Comparison of ENCODE assay signal across 8 cellular contexts in the genomic region with DNA sequence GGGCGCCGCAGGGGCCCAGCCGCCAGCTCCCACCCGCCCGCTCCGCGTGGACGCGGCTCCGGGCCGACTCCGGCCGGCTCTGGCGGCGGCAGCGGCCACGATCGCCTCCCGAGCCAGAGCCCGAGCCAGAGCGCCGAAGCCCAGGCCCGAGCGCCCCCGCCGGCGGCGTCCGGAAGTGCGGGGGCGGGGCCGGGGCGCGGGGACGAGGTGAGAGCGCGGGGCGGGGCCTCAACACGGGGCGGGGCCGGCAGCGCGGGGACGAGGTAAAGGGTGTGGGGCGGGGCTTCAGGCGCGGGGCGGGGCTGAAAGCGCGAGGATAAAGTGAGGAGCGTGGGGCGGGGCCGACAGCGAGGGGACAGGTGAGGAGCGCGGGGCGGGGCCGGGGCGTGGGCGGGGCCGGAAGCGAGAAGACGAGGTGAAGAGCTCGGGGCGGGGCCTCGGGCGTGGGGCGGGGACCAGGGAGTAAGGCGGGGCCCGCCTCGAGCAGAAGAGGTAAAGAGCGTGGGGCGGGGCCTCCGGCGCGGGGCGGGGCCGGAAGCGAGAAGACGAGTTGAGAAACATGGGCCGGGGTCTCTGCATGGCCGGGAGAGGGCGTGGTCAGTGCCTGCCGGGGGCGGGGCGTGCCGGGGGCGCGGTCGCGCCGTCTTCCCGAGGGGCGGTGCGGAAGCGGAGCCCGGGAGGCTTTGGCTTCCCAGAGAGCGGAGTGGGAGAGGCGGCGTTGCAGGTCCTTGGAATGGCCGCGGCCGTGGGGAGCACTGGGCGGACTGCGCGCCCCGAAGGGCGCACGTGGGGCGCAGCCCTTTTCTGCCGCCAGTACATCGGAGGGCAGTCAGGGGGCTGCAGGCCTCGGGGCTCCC. TPM values are rescaled to one million over a fixed set of nuclear protein-coding genes. Genes with fewer than 3 reads are reported as not detected.
A peak's percentile ranks its signal among the peaks of the same experiment; 100 is the strongest.
DNase-seq lines count a peak whose midpoint lies in the region; ATAC-seq and TF ChIP-seq lines count a peak whose summit lies in the region.

A gene with protein sequence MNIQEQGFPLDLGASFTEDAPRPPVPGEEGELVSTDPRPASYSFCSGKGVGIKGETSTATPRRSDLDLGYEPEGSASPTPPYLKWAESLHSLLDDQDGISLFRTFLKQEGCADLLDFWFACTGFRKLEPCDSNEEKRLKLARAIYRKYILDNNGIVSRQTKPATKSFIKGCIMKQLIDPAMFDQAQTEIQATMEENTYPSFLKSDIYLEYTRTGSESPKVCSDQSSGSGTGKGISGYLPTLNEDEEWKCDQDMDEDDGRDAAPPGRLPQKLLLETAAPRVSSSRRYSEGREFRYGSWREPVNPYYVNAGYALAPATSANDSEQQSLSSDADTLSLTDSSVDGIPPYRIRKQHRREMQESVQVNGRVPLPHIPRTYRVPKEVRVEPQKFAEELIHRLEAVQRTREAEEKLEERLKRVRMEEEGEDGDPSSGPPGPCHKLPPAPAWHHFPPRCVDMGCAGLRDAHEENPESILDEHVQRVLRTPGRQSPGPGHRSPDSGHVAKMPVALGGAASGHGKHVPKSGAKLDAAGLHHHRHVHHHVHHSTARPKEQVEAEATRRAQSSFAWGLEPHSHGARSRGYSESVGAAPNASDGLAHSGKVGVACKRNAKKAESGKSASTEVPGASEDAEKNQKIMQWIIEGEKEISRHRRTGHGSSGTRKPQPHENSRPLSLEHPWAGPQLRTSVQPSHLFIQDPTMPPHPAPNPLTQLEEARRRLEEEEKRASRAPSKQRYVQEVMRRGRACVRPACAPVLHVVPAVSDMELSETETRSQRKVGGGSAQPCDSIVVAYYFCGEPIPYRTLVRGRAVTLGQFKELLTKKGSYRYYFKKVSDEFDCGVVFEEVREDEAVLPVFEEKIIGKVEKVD (minus strand): TSS at position 177 of the 857 bp plus-strand sequence. CDS start 5,698 bp downstream, outside the sequence.

- H3K36me3 Mint-ChIP-seq in activated CD4-positive, alpha-beta T cell treated with anti-CD3 and anti-CD28 coated beads for 36 hours (ENCODE audit: low read depth) = peaks cover 4% of the 10 kb centered on the region
- no peaks in the 10 kb centered on the region for H3K36me3 Mint-ChIP-seq in chondrocyte (ENCODE audit: low read depth)

- POLR2A ChIA-PET in activated CD4-positive, alpha-beta T cell treated with anti-CD3 and anti-CD28 coated beads for 36 hours (lab: Charles Lee) = interaction anchor here (0.5 to 0.6 kb wide), 2 partner anchors 118 to 137 kb away, joined by 3 read pairs; a partner anchor contains a TSS

- peak within 1 kb of the TSS; percentile 79 for H3K27ac Mint-ChIP-seq in activated CD4-positive, alpha-beta T cell treated with anti-CD3 and anti-CD28 coated beads for 36 hours
- H3K27ac Mint-ChIP-seq in chondrocyte (ENCODE audit: unreplicated experiment) = peak within 1 kb of the TSS; percentile 80

- no peaks in the 10 kb centered on the region for H3K9me3 Mint-ChIP-seq in activated CD4-positive, alpha-beta T cell treated with anti-CD3 and anti-CD28 coated beads for 36 hours (ENCODE audit: low read depth)
- H3K9me3 Mint-ChIP-seq in chondrocyte (ENCODE audit: low read depth) = no peaks in the 10 kb centered on the region

- DNase-seq in AG09319 (ENCODE audit: extremely low read depth, low read depth) = peak; percentile 80
- DNase-seq in NCI-H524 (lab: John Stamatoyannopoulos, UW) = peak; percentile 97 to 98
- peak; percentile 100 for DNase-seq in activated CD4-positive, alpha-beta T cell treated with anti-CD3 and anti-CD28 coated beads for 36 hours
- DNase-seq in chondrocyte (ENCODE audit: low spot score) = peak; percentile 99
- DNase-seq in kidney glomerular epithelial cell (lab: John Stamatoyannopoulos, UW) = peak; percentile 95
- peak; percentile 100 for DNase-seq in stimulated activated CD4-positive, alpha-beta T cell treated with anti-CD3 and anti-CD28 coated beads, Interleukin-15, amount 100 ng/mL, for 48 hours (ENCODE audit: low read depth in 2 of 2)

- intact Hi-C loops in activated CD4-positive, alpha-beta T cell treated with anti-CD3 and anti-CD28 coated beads for 36 hours (cut with DNase I, micrococcal nuclease) = loop anchor here (1.0 to 2.0 kb wide), 16 partner anchors 18 to 618 kb away; a partner anchor contains a TSS

- ATAC-seq in GM19043 (IDR thresholded peaks at IDR 0.05; ENCODE audit: low read depth, unreplicated experiment) = peak; percentile 46
- peak; percentile 55 for ATAC-seq in HG03439 (IDR thresholded peaks at IDR 0.05; ENCODE audit: unreplicated experiment)
- ATAC-seq in activated CD4-positive, alpha-beta T cell treated with anti-CD3 and anti-CD28 coated beads for 36 hours = peak; percentile 89

- peak within 1 kb of the TSS; percentile 80 for H3K4me3 Mint-ChIP-seq in activated CD4-positive, alpha-beta T cell treated with anti-CD3 and anti-CD28 coated beads for 36 hours
- peak within 1 kb of the TSS; percentile 79 for H3K4me3 Mint-ChIP-seq in chondrocyte (ENCODE audit: unreplicated experiment)

- TF ChIP-seq CTCF in AG09319 (IDR thresholded peaks at IDR 0.05; ENCODE audit: low read depth, low read length) = peak; percentile 17
- TF ChIP-seq CTCF in chondrocyte (IDR thresholded peaks at IDR 0.05) = peak; percentile 71

- peaks cover 45% of the 10 kb centered on the region for H3K4me1 Mint-ChIP-seq in activated CD4-positive, alpha-beta T cell treated with anti-CD3 and anti-CD28 coated beads for 36 hours
- H3K4me1 Mint-ChIP-seq in chondrocyte (ENCODE audit: low read depth) = peaks cover 12% of the 10 kb centered on the region

- CTCF ChIA-PET in activated CD4-positive, alpha-beta T cell treated with anti-CD3 and anti-CD28 coated beads for 36 hours (lab: Charles Lee) = interaction anchor here (1.9 kb wide), 1 partner anchor 15 kb away, joined by 4 read pairs; no protein-coding TSS in a partner anchor

- H3K27me3 Mint-ChIP-seq in activated CD4-positive, alpha-beta T cell treated with anti-CD3 and anti-CD28 coated beads for 36 hours = no peaks in the 10 kb centered on the region
- H3K27me3 Mint-ChIP-seq in chondrocyte (ENCODE audit: low read depth) = no peaks in the 10 kb centered on the region

RNA-seq across cellular contexts. Expression of the gene that starts here (rescaled TPM):
- 10 to 100 TPM; 20.0 to 23.8 TPM for total RNA-seq in activated CD4-positive, alpha-beta T cell treated with anti-CD3 and anti-CD28 coated beads for 36 hours
- 19.8 to 27.2 TPM (median 26.9 TPM) in 3 replicates for total RNA-seq in chondrocyte

Comparison
In these comparisons a context has a peak if more than half of its experiments do, and no peak if none do; other contexts are left out.
1. Peak in every context shown above with its lines: DNase-seq and ATAC-seq.